1 cellular context compared by ENCODE assay signal in genomic region chr7:142567676-142568075, GRCh38.
TF ChIP-seq lines count a peak whose summit lies in the region.

No MANE protein-coding gene starts in this region.

TF ChIP-seq in GM23338, 12 proteins besides CTCF, POLR2A, EP300 and RAD21:
- TF ChIP-seq ETS1 (IDR thresholded peaks at IDR 0.05) (no peak), REST (IDR thresholded peaks at IDR 0.05; ENCODE audit: unreplicated experiment) (no peak), POLR2AphosphoS5 (IDR thresholded peaks at IDR 0.05; ENCODE audit: low read depth) (no peak), ZNF114 (CRISPR knock-in tag; IDR thresholded peaks at IDR 0.05) (no peak), EZH2 (IDR thresholded peaks at IDR 0.05; ENCODE audit: low read depth, unreplicated experiment) (no peak), CREB1 (CRISPR knock-in tag; IDR thresholded peaks at IDR 0.05; ENCODE audit: low read depth) (no peak), JUNB (IDR thresholded peaks at IDR 0.05; ENCODE audit: unreplicated experiment) (no peak), EZH2phosphoT487 (IDR thresholded peaks at IDR 0.05; ENCODE audit: unreplicated experiment) (no peak), STAT1 (IDR thresholded peaks at IDR 0.05; ENCODE audit: unreplicated experiment) (no peak)
TF ChIP-seq in GM23338: peak in this region for 0.
